17 cellular contexts compared by ENCODE assay signal in the genomic region with DNA sequence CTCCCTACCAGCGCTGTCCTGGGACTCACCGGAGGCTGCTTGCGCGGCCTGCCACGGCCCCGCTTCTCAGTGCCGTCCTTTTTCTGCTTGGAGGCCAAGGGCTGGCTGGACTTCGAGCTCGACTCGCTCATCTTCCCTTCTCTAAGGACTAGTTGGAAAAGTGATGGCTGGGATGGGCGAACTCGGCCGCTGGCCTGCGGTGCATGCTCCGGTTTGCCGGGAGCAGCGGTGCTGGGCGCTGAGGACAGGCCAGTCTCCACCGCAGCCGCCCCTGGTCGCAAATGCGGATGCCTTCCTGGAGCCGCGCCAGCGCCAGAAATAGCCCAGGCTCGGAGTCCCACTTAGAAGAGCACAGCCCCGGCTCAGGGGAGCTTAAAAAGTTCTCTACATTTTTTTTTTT.
"Had no signal": no experiment of that assay in that cellular context is flagged by ENCODE, and none has a peak within 500 bp of the region (broad histone marks: within the 10 kb centered on the region; RNA-seq: fewer than 3 reads in every experiment).

No MANE protein-coding gene starts in this region.

- H3K36me3 ChIP-seq: gastrocnemius medialis, prostate gland, spleen had no signal

- H3K9me3 Mint-ChIP-seq: activated CD8-positive, alpha-beta T cell treated with anti-CD3 and anti-CD28 coated beads for 36 hours; activated T-cell treated with anti-CD3 and anti-CD28 coated beads, Interleukin-2, amount 50 U/mL, for 72 hours; central memory CD8-positive, alpha-beta T cell; natural killer cell treated with Interleukin-12 subunit alpha and Interleukin-12 subunit beta and Interleukin-15 and Interleukin-18, amount 100 ng/mL, for 72 hours had no signal

- H3K4me3 ChIP-seq: prostate gland, spleen had no signal

- H3K9me3 ChIP-seq: gastrocnemius medialis, prostate gland, spleen had no signal

- H3K27me3 Mint-ChIP-seq: activated CD4-positive, alpha-beta T cell treated with anti-CD3 and anti-CD28 coated beads for 36 hours; activated naive CD8-positive, alpha-beta T cell; natural killer cell treated with Interleukin-12 subunit alpha and Interleukin-12 subunit beta and Interleukin-15 and Interleukin-18, amount 100 ng/mL, for 72 hours had no signal

- DNase-seq: activated CD4-positive, alpha-beta T cell treated with anti-CD3 and anti-CD28 coated beads for 36 hours; activated CD8-positive, alpha-beta memory T cell treated with anti-CD3 and anti-CD28 coated beads, Interleukin-2, amount 50 U/mL, for 4 hours; activated CD8-positive, alpha-beta T cell treated with anti-CD3 and anti-CD28 coated beads for 36 hours; activated gamma-delta T cell treated with Interleukin-2 at 50 U/mL for 16 hours; activated T-cell treated with anti-CD3 and anti-CD28 coated beads, Interleukin-2, amount 50 U/mL, for 72 hours; amniotic stem cell; dermis blood vessel endothelial cell; gastrocnemius medialis; nucleus accumbens; spleen had no signal

- H3K27ac ChIP-seq: epithelial cell of prostate, gastrocnemius medialis, prostate gland had no signal

- ATAC-seq: activated CD4-positive, alpha-beta T cell treated with anti-CD3 and anti-CD28 coated beads for 36 hours; activated CD8-positive, alpha-beta T cell treated with anti-CD3 and anti-CD28 coated beads for 36 hours; activated T-cell treated with anti-CD3 and anti-CD28 coated beads, Interleukin-2, amount 50 U/mL, for 72 hours; gastrocnemius medialis; natural killer cell treated with Interleukin-12 subunit alpha and Interleukin-12 subunit beta and Interleukin-15 and Interleukin-18, amount 100 ng/mL, for 72 hours; sciatic nerve had no signal

- H3K4me3 Mint-ChIP-seq: activated CD4-positive, alpha-beta T cell treated with anti-CD3 and anti-CD28 coated beads for 36 hours; activated CD8-positive, alpha-beta T cell treated with anti-CD3 and anti-CD28 coated beads for 36 hours; activated naive CD8-positive, alpha-beta T cell; activated T-cell treated with anti-CD3 and anti-CD28 coated beads, Interleukin-2, amount 50 U/mL, for 72 hours; brain; central memory CD8-positive, alpha-beta T cell; natural killer cell treated with Interleukin-12 subunit alpha and Interleukin-12 subunit beta and Interleukin-15 and Interleukin-18, amount 100 ng/mL, for 72 hours had no signal

- H3K27ac Mint-ChIP-seq: activated CD4-positive, alpha-beta T cell treated with anti-CD3 and anti-CD28 coated beads for 36 hours; activated CD8-positive, alpha-beta T cell treated with anti-CD3 and anti-CD28 coated beads for 36 hours; activated naive CD8-positive, alpha-beta T cell; activated T-cell treated with anti-CD3 and anti-CD28 coated beads, Interleukin-2, amount 50 U/mL, for 72 hours; brain; natural killer cell treated with Interleukin-12 subunit alpha and Interleukin-12 subunit beta and Interleukin-15 and Interleukin-18, amount 100 ng/mL, for 72 hours had no signal
